Comparison of ENCODE assay signal across 12 cellular contexts in genomic region chr17:66492080-66492479, GRCh38.
"Had no signal": no experiment of that assay in that cellular context is flagged by ENCODE, and none has a peak within 500 bp of the region (broad histone marks: within the 10 kb centered on the region; RNA-seq: fewer than 3 reads in every experiment).

No MANE protein-coding gene starts in this region.

- H3K9me3 Mint-ChIP-seq: activated naive CD4-positive, alpha-beta T cell treated with anti-CD3 and anti-CD28 coated beads for 36 hours; activated T-cell treated with anti-CD3 and anti-CD28 coated beads, Interleukin-2, amount 50 U/mL, for 72 hours; endodermal cell; memory B cell; WTC11 had no signal

- ATAC-seq: activated T-cell treated with anti-CD3 and anti-CD28 coated beads, Interleukin-2, amount 50 U/mL, for 72 hours had no signal

- H3K4me1 ChIP-seq: breast epithelium, left ventricle myocardium inferior had no signal

- H3K9me3 ChIP-seq: breast epithelium, left ventricle myocardium inferior, transverse colon had no signal

- H3K4me1 Mint-ChIP-seq: memory B cell had no signal

- H2AFZ ChIP-seq: hepatocyte had no signal

- H3K27ac Mint-ChIP-seq: endodermal cell, memory B cell, WTC11 had no signal

- H3K4me3 ChIP-seq: breast epithelium, hepatocyte, left ventricle myocardium inferior, skin epidermis, transverse colon had no signal

- H3K36me3 ChIP-seq: breast epithelium, left ventricle myocardium inferior, transverse colon had no signal

- H3K4me2 ChIP-seq: hepatocyte had no signal

- DNase-seq: activated naive CD4-positive, alpha-beta T cell treated with anti-CD3 and anti-CD28 coated beads for 36 hours; activated T-cell treated with anti-CD3 and anti-CD28 coated beads, Interleukin-2, amount 50 U/mL, for 72 hours; kidney; left ventricle myocardium inferior; posterior cingulate gyrus; transverse colon had no signal

- H3K27me3 ChIP-seq: breast epithelium, hepatocyte, transverse colon had no signal

- H3K36me3 Mint-ChIP-seq: memory B cell, WTC11 had no signal

- H3K4me3 Mint-ChIP-seq: activated naive CD4-positive, alpha-beta T cell treated with anti-CD3 and anti-CD28 coated beads for 36 hours; endodermal cell; memory B cell; WTC11 had no signal

- H3K27ac ChIP-seq: breast epithelium, hepatocyte, left ventricle myocardium inferior, skin epidermis, transverse colon had no signal
